25 cellular contexts compared by ENCODE assay signal in genomic region chr10:310976-311639, GRCh38.
DNase-seq lines count a peak whose midpoint lies in the region; ATAC-seq and TF ChIP-seq lines count a peak whose summit lies in the region.
"Had no signal": no experiment of that assay in that cellular context is flagged by ENCODE, and none has a peak within 500 bp of the region (broad histone marks: within the 10 kb centered on the region; RNA-seq: fewer than 3 reads in every experiment).

No MANE protein-coding gene starts in this region.

- H3K27ac ChIP-seq in IMR-90 (ENCODE audit: insufficient read depth, low read length) = no peak overlapping the region
- H3K27ac ChIP-seq in CD4-positive, alpha-beta memory T cell (ENCODE audit: low read depth, low read length) = no peak overlapping the region
- H3K27ac ChIP-seq: cardiac muscle cell, testis had no signal

- H3K4me1 Mint-ChIP-seq in memory B cell = peaks cover 46% of the 10 kb centered on the region
- H3K4me1 Mint-ChIP-seq in CD4-positive, alpha-beta memory T cell = peaks cover 14 to 26% (median 20%) of the 10 kb centered on the region in 4 donors

- H4K91ac ChIP-seq in IMR-90 (ENCODE audit: insufficient read depth, low read depth, low read length) = no peak overlapping the region

- ATAC-seq in IMR-90 (ENCODE audit: low read depth) (peak; percentile 49; the same call in 1 of the 2 replicates), memory B cell (ENCODE audit: low read depth) (no peak), HG03571 (IDR thresholded peaks at IDR 0.05; ENCODE audit: unreplicated experiment) (no peak)
- ATAC-seq: activated CD4-positive, alpha-beta T cell treated with anti-CD3 and anti-CD28 coated beads for 36 hours; right cardiac atrium; Right ventricle myocardium inferior had no signal

- no peak for TF ChIP-seq CTCF in IMR-90 (conservative IDR thresholded peaks at IDR 0.05; ENCODE audit: low read depth, low read length)
- TF ChIP-seq CTCF in astrocyte of the spinal cord (IDR thresholded peaks at IDR 0.05; ENCODE audit: low read depth, low read length) = no peak

- H3K4me1 ChIP-seq in IMR-90 (ENCODE audit: control insufficient read depth, insufficient read depth, low read length) = peaks cover 3% of the 10 kb centered on the region
- H3K4me1 ChIP-seq in CD4-positive, alpha-beta memory T cell (ENCODE audit: insufficient read depth, low read length) = peaks cover 13% of the 10 kb centered on the region

- dilution Hi-C loops in IMR-90 (cut with HindIII; ENCODE audit: low sequenced_read_pairs, unreplicated experiment) = no loop called here

- H4K20me1 ChIP-seq in IMR-90 (ENCODE audit: insufficient read depth, low read length) = no peaks in the 10 kb centered on the region

- H4K5ac ChIP-seq in IMR-90 (ENCODE audit: low read depth, low read length) = no peak overlapping the region

- no peaks in the 10 kb centered on the region for H3K27me3 Mint-ChIP-seq in memory B cell
- no peaks in the 10 kb centered on the region for H3K27me3 Mint-ChIP-seq in CD4-positive, alpha-beta memory T cell
- H3K27me3 Mint-ChIP-seq: activated CD4-positive, alpha-beta T cell treated with anti-CD3 and anti-CD28 coated beads for 36 hours; CD4-positive, CD25-positive, alpha-beta regulatory T cell had no signal

- H3K4ac ChIP-seq in IMR-90 (ENCODE audit: low read depth, low read length) = no peak overlapping the region

- TF ChIP-seq POLR2A in IMR-90 (IDR thresholded peaks at IDR 0.05; ENCODE audit: low read depth, low read length) = no peak

- H3K9me1 ChIP-seq in IMR-90 (ENCODE audit: insufficient read depth, low read length) = peaks cover 13% of the 10 kb centered on the region

- H2AK9ac ChIP-seq in IMR-90 (replicated peaks; ENCODE audit: low read depth, low read length, poor library complexity) = no peak overlapping the region

- H2AK5ac ChIP-seq in IMR-90 (ENCODE audit: low read depth, low read length) = no peak overlapping the region

- H3K36me3 ChIP-seq in IMR-90 (ENCODE audit: control insufficient read depth, insufficient read depth, low read length) = peaks cover 28% of the 10 kb centered on the region
- H3K36me3 ChIP-seq in CD4-positive, alpha-beta memory T cell (ENCODE audit: insufficient read depth, low read length) = no peaks in the 10 kb centered on the region
- H3K36me3 ChIP-seq: cardiac muscle cell had no signal

- H3K79me1 ChIP-seq in IMR-90 (ENCODE audit: low read depth in 1 of 2, low read length in 2 of 2) = peaks cover 0 to 19% of the 10 kb centered on the region in 2 experiments; a peak in 3 of 4 replicates

- H3K27ac Mint-ChIP-seq in memory B cell = peak overlapping the region; percentile 79
- peak overlapping the region in 1 of 7 donors; percentile 42 for H3K27ac Mint-ChIP-seq in CD4-positive, alpha-beta memory T cell
- H3K27ac Mint-ChIP-seq: activated CD4-positive, alpha-beta T cell treated with anti-CD3 and anti-CD28 coated beads for 36 hours; H9 had no signal

- H3K14ac ChIP-seq in IMR-90 (replicated peaks; ENCODE audit: low read depth, low read length) = no peak overlapping the region

- H3K4me3 ChIP-seq in IMR-90 (ENCODE audit: insufficient read depth, low read depth, low read length) (no peak overlapping the region), astrocyte of the spinal cord (ENCODE audit: low read depth, low read length) (no peak overlapping the region)
- H3K4me3 ChIP-seq in CD4-positive, alpha-beta memory T cell (ENCODE audit: low read length in 2 of 2) = no peak overlapping the region
- H3K4me3 ChIP-seq: cardiac muscle cell, lung, testis had no signal

- in situ Hi-C loops in IMR-90 (cut with MboI; ENCODE audit: low sequenced_read_pairs) (no loop called here), astrocyte of the spinal cord (cut with HindIII; ENCODE audit: low sequenced_read_pairs) (no loop called here)

- DNase-seq in AG08395 (ENCODE audit: low spot score) (peak; percentile 77), IMR-90 (peak; percentile 56), astrocyte of the spinal cord (ENCODE audit: low read depth, low spot score) (peak; percentile 40), memory B cell (ENCODE audit: low spot score in 2 of 2) (no peak), kidney tubule cell (ENCODE audit: low spot score) (no peak)
- no peak for DNase-seq in CD4-positive, alpha-beta memory T cell
- no peak for DNase-seq in activated T-cell treated with anti-CD3 and anti-CD28 coated beads, Interleukin-2, amount 50 U/mL, for 48 hours
- DNase-seq: activated CD4-positive, alpha-beta T cell treated with anti-CD3 and anti-CD28 coated beads for 36 hours; CD4-positive, CD25-positive, alpha-beta regulatory T cell; DMS 273 treated with DMSO at 0.1 percent for 48 hours; foreskin melanocyte; H9; hippocampal formation; Kasumi-1; NCI-H1048; NCI-H2081; NCI-H446; nucleus accumbens; right cardiac atrium; stimulated activated CD8-positive, alpha-beta memory T cell treated with anti-CD3 and anti-CD28 coated beads, Interleukin-4, amount 100 ng/mL, for 48 hours; testis had no signal

- H2BK5ac ChIP-seq in IMR-90 (ENCODE audit: low read depth, low read length, poor library complexity, severe bottlenecking) = no peak overlapping the region

- no peak overlapping the region for H2BK20ac ChIP-seq in IMR-90 (ENCODE audit: low read depth, low read length)

- WGBS in IMR-90 (ENCODE audit: extremely low coverage in 2 of 2, insufficient read length in 1 of 2), 2 experiments = 96% methylated on average over 14 of the region's 25 CpGs; no CpG with 5 or more reads in 1 of the 2 experiments

- no peak overlapping the region for H3K18ac ChIP-seq in IMR-90 (ENCODE audit: low read depth, low read length)

- no peak overlapping the region for H2BK15ac ChIP-seq in IMR-90 (ENCODE audit: low read depth, low read length)

- POLR2A ChIA-PET in IMR-90 (lab: Charles Lee; ENCODE audit: unreplicated experiment) = no interaction called here
- POLR2A ChIA-PET in CD4-positive, alpha-beta memory T cell (lab: Charles Lee; ENCODE audit: partially characterized antibody) = no interaction called here

- H3K36me3 Mint-ChIP-seq in memory B cell = no peaks in the 10 kb centered on the region
- peaks cover 9 to 15% of the 10 kb centered on the region in 2 donors for H3K36me3 Mint-ChIP-seq in CD4-positive, alpha-beta memory T cell

- peak overlapping the region; percentile 63 for H3K4me3 Mint-ChIP-seq in memory B cell
- no peak overlapping the region for H3K4me3 Mint-ChIP-seq in CD4-positive, alpha-beta memory T cell
- H3K4me3 Mint-ChIP-seq: activated CD4-positive, alpha-beta T cell treated with anti-CD3 and anti-CD28 coated beads for 36 hours; CD4-positive, CD25-positive, alpha-beta regulatory T cell; H9 had no signal

- no peak overlapping the region for H3K9ac ChIP-seq in IMR-90 (ENCODE audit: low read depth, low read length)

- CTCF ChIA-PET in IMR-90 (lab: Yijun Ruan, JAX) = no interaction called here
- CTCF ChIA-PET in CD4-positive, alpha-beta memory T cell (lab: Charles Lee; ENCODE audit: partially characterized antibody) = no interaction called here

- H2BK120ac ChIP-seq in IMR-90 (ENCODE audit: low read depth, low read length) = no peak overlapping the region

- TF ChIP-seq RAD21 in IMR-90 (IDR thresholded peaks at IDR 0.05; ENCODE audit: low read length) = no peak

- no peak overlapping the region for H2AFZ ChIP-seq in IMR-90 (replicated peaks; ENCODE audit: low read length, poor library complexity)

- intact Hi-C loops in IMR-90 (cut with micrococcal nuclease) = no loop called here
- intact Hi-C loops in CD4-positive, alpha-beta memory T cell (cut with micrococcal nuclease) = no loop called here

- no peaks in the 10 kb centered on the region for H3K9me3 ChIP-seq in IMR-90 (ENCODE audit: control insufficient read depth, insufficient read depth, low read length)
- no peaks in the 10 kb centered on the region for H3K9me3 ChIP-seq in CD4-positive, alpha-beta memory T cell (ENCODE audit: control insufficient read depth in 1 of 2, low read length in 2 of 2)
- H3K9me3 ChIP-seq: testis had no signal

- H4K8ac ChIP-seq in IMR-90 (ENCODE audit: low read depth in 2 of 2, low read length in 2 of 2) = no peak overlapping the region

- no peak overlapping the region for H3K56ac ChIP-seq in IMR-90 (ENCODE audit: extremely low read depth, insufficient read depth, low read length)

- no peaks in the 10 kb centered on the region for H3K27me3 ChIP-seq in IMR-90 (ENCODE audit: control insufficient read depth, insufficient read depth, low read length)
- H3K27me3 ChIP-seq in CD4-positive, alpha-beta memory T cell (ENCODE audit: insufficient read depth, low read length) = no peaks in the 10 kb centered on the region
- H3K27me3 ChIP-seq: cardiac muscle cell, testis had no signal

- BruUV-seq in IMR-90 (replicated peaks; lab: Mats Ljungman, UMichigan) = no TSS peak

- no peak overlapping the region for H3K23ac ChIP-seq in IMR-90 (ENCODE audit: low read depth, low read length)

- no peaks in the 10 kb centered on the region for H3K9me3 Mint-ChIP-seq in memory B cell
- H3K9me3 Mint-ChIP-seq in CD4-positive, alpha-beta memory T cell = no peaks in the 10 kb centered on the region
- H3K9me3 Mint-ChIP-seq: H9 had no signal

- no peak overlapping the region for H3K4me2 ChIP-seq in IMR-90 (ENCODE audit: low read depth, low read length)

TF ChIP-seq in IMR-90, 13 proteins besides CTCF, POLR2A, EP300 and RAD21 (continues in another document):
- no peak for TF ChIP-seq RFX5 (IDR thresholded peaks at IDR 0.05; ENCODE audit: low read depth, low read length)
- no peak for TF ChIP-seq SMC3 (IDR thresholded peaks at IDR 0.05; ENCODE audit: low read depth, low read length)
- no peak for TF ChIP-seq MXI1 (IDR thresholded peaks at IDR 0.05; ENCODE audit: borderline replicate concordance, low read depth, low read length)
- TF ChIP-seq USF2 (IDR thresholded peaks at IDR 0.05; ENCODE audit: low read depth, low read length) = no peak
- no peak for TF ChIP-seq MAZ (IDR thresholded peaks at IDR 0.05; ENCODE audit: borderline replicate concordance, low read depth, low read length)
- no peak for TF ChIP-seq RCOR1 (IDR thresholded peaks at IDR 0.05; ENCODE audit: insufficient replicate concordance, low read length)
- no peak for TF ChIP-seq CEBPB (IDR thresholded peaks at IDR 0.05; ENCODE audit: low read depth, low read length)
- no peak for TF ChIP-seq MAFK (IDR thresholded peaks at IDR 0.05; ENCODE audit: low read depth, low read length)
- TF ChIP-seq FOS (IDR thresholded peaks at IDR 0.05; ENCODE audit: low read depth, low read length) = no peak

Comparison
In these comparisons a context has a peak if more than half of its experiments do, and no peak if none do; other contexts are left out.
1. DNase-seq: peak in AG08395 (single experiment), IMR-90 (single experiment) and astrocyte of the spinal cord (single experiment); none in memory B cell (0 of 2), CD4-positive, alpha-beta memory T cell (0 of 5), activated T-cell treated with anti-CD3 and anti-CD28 coated beads, Interleukin-2, amount 50 U/mL, for 48 hours (0 of 2) and kidney tubule cell (single experiment).